ENCODE assay signal across 16 cellular contexts in the genomic region with DNA sequence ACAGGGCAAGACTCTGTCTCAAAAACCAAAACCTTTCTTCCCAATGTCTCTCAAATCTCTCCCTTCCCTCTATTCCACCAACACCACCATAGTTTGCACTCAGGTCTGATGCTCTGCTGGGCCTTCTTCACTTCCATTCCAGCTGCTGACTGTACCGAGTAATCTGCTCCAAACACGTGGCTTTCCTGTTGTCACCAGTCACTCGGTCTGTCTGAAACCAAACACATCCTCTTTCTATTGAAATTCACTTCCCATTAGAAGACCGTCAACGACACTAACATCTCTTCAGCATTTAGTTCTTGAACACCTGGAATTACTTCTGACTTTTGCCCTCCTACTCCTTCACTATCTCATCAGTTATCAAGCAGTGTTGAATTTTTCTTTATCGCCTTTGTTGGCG. TPM values are rescaled to one million over a fixed set of nuclear protein-coding genes. Genes with fewer than 3 reads are reported as not detected.
A peak's percentile ranks its signal among the peaks of the same experiment; 100 is the strongest.
DNase-seq lines count a peak whose midpoint lies in the region; ATAC-seq and TF ChIP-seq lines count a peak whose summit lies in the region.
"Had no signal": no experiment of that assay in that cellular context is flagged by ENCODE, and none has a peak within 500 bp of the region (broad histone marks: within the 10 kb centered on the region; RNA-seq: fewer than 3 reads in every experiment).

No MANE protein-coding gene starts in this region.

- no peak for ATAC-seq in GM21367 (IDR thresholded peaks at IDR 0.05; ENCODE audit: unreplicated experiment)
- no peak for ATAC-seq in HG03469 (IDR thresholded peaks at IDR 0.05; ENCODE audit: unreplicated experiment)
- ATAC-seq: HCT116, right cardiac atrium had no signal

- H3K27ac ChIP-seq in colonic mucosa: no peak overlapping the region
- H3K27ac ChIP-seq: 22Rv1, thoracic aorta had no signal

- H3K27me3 ChIP-seq in colonic mucosa: no peaks in the 10 kb centered on the region

- no peak for TF ChIP-seq CTCF in nephron progenitor cell (IDR thresholded peaks at IDR 0.05)
- TF ChIP-seq CTCF in colonic mucosa (IDR thresholded peaks at IDR 0.05): no peak

- no peaks in the 10 kb centered on the region for H3K36me3 ChIP-seq in colonic mucosa
- H3K36me3 ChIP-seq: thoracic aorta had no signal

- peaks cover 34% of the 10 kb centered on the region for H3K4me1 Mint-ChIP-seq in activated naive CD8-positive, alpha-beta T cell (ENCODE audit: low read depth)
- peaks cover 17% of the 10 kb centered on the region for H3K4me1 Mint-ChIP-seq in nephron progenitor cell

- H3K4me3 ChIP-seq in colonic mucosa: no peak overlapping the region
- H3K4me3 ChIP-seq: thoracic aorta had no signal

- no peaks in the 10 kb centered on the region for H3K4me1 ChIP-seq in colonic mucosa

- H3K4me3 Mint-ChIP-seq in activated naive CD8-positive, alpha-beta T cell: no peak overlapping the region
- no peak overlapping the region for H3K4me3 Mint-ChIP-seq in nephron progenitor cell

- H3K9me3 Mint-ChIP-seq in activated naive CD8-positive, alpha-beta T cell (ENCODE audit: low read depth): no peaks in the 10 kb centered on the region
- no peaks in the 10 kb centered on the region for H3K9me3 Mint-ChIP-seq in nephron progenitor cell

- no peak overlapping the region for H3K9ac ChIP-seq in colonic mucosa (ENCODE audit: low read depth in 2 of 2, low read length in 2 of 2)

- peaks cover 12% of the 10 kb centered on the region for H3K36me3 Mint-ChIP-seq in activated naive CD8-positive, alpha-beta T cell
- peaks cover 36% of the 10 kb centered on the region for H3K36me3 Mint-ChIP-seq in nephron progenitor cell (ENCODE audit: low read depth)

- DNase-seq in NOMO-1 treated with DMSO at 0.1 percent for 48 hours (lab: John Stamatoyannopoulos, UW; ENCODE audit: unreplicated experiment) (peak; percentile 43), NOMO-1 treated with dmso at 0.1 percent for 144 hours (lab: John Stamatoyannopoulos, UW; ENCODE audit: unreplicated experiment) (no peak), Kasumi-1 (lab: John Stamatoyannopoulos, UW) (peak; percentile 83 to 88), nephron progenitor cell (no peak), colonic mucosa (no peak)
- DNase-seq: activated CD4-positive, alpha-beta T cell treated with anti-CD3 and anti-CD28 coated beads for 48 hours; cortex of kidney; DMS 273 treated with DMSO at 0.1 percent for 48 hours; NCI-H1930; right cardiac atrium had no signal

- H3K27ac Mint-ChIP-seq in activated naive CD8-positive, alpha-beta T cell: peak overlapping the region; percentile 86
- peak overlapping the region; percentile 33 for H3K27ac Mint-ChIP-seq in nephron progenitor cell

- no peaks in the 10 kb centered on the region for H3K27me3 Mint-ChIP-seq in activated naive CD8-positive, alpha-beta T cell
- peaks cover 4% of the 10 kb centered on the region for H3K27me3 Mint-ChIP-seq in nephron progenitor cell (ENCODE audit: low read depth, poor library complexity)

- H3K9me3 ChIP-seq in colonic mucosa: no peaks in the 10 kb centered on the region
- H3K9me3 ChIP-seq: thoracic aorta had no signal

- intact Hi-C loops in colonic mucosa (cut with DNase I): no loop called here

RNA-seq across cellular contexts. Expression of gene NRF1, which starts 4.7 kb away (rescaled TPM):
- 10 to 100 TPM; 13.4 to 15.7 TPM for total RNA-seq in colonic mucosa

Comparison
In these comparisons a context has a peak if more than half of its experiments do, and no peak if none do; other contexts are left out.
1. DNase-seq: peak in NOMO-1 treated with DMSO at 0.1 percent for 48 hours (single experiment) and Kasumi-1 (2 of 2); none in NOMO-1 treated with dmso at 0.1 percent for 144 hours (single experiment), nephron progenitor cell (single experiment) and colonic mucosa (single experiment).